In genomic region chr5:36728697-36729543, GRCh38 we compare ENCODE assay signal across 9 cellular contexts.
DNase-seq lines count a peak whose midpoint lies in the region; ATAC-seq and TF ChIP-seq lines count a peak whose summit lies in the region.
"Had no signal": no experiment of that assay in that cellular context is flagged by ENCODE, and none has a peak within 500 bp of the region (broad histone marks: within the 10 kb centered on the region; RNA-seq: fewer than 3 reads in every experiment).

No MANE protein-coding gene starts in this region.

- TF ChIP-seq CTCF in 22Rv1 (IDR thresholded peaks at IDR 0.05): peak; percentile 88
- peak; percentile 81 for TF ChIP-seq CTCF in SK-N-SH (IDR thresholded peaks at IDR 0.05)
- peak; percentile 58 to 75 (median 64) for TF ChIP-seq CTCF in esophagus muscularis mucosa (IDR thresholded peaks at IDR 0.05)
- peak; percentile 84 for TF ChIP-seq CTCF in neural progenitor cell (IDR thresholded peaks at IDR 0.05)

- WGBS in SK-N-SH (ENCODE audit: low lambda C conversion rate): 17% methylated on average over 6 of the region's 6 CpGs
- WGBS in esophagus muscularis mucosa: 36% methylated on average over 6 of the region's 6 CpGs

- H2AFZ ChIP-seq in SK-N-SH (ENCODE audit: low read depth) (no peak overlapping the region; the same call in 1 of the 2 replicates), neural progenitor cell (replicated peaks) (no peak overlapping the region)

- no peaks in the 10 kb centered on the region for H3K9me2 ChIP-seq in SK-N-SH

- peaks cover 13% of the 10 kb centered on the region for H3K4me1 Mint-ChIP-seq in neural progenitor cell

- no peaks in the 10 kb centered on the region for H3K36me3 Mint-ChIP-seq in neural progenitor cell

- peak; percentile 62 for TF ChIP-seq RAD21 in SK-N-SH (IDR thresholded peaks at IDR 0.05; ENCODE audit: low read length)

- no peak overlapping the region for H3K27ac Mint-ChIP-seq in neural progenitor cell

- no peaks in the 10 kb centered on the region for H4K20me1 ChIP-seq in SK-N-SH (ENCODE audit: insufficient read depth)
- no peaks in the 10 kb centered on the region for H4K20me1 ChIP-seq in neural progenitor cell (ENCODE audit: low read depth)

- in situ Hi-C loops in G401 (cut with HindIII; ENCODE audit: low sequenced_read_pairs): no loop called here

- H3K9me3 Mint-ChIP-seq in neural progenitor cell: no peaks in the 10 kb centered on the region

- peaks cover 13% of the 10 kb centered on the region; the same call in 1 of the 2 replicates for H3K27me3 ChIP-seq in SK-N-SH (ENCODE audit: insufficient read depth)
- no peaks in the 10 kb centered on the region for H3K27me3 ChIP-seq in esophagus muscularis mucosa
- no peaks in the 10 kb centered on the region for H3K27me3 ChIP-seq in neural progenitor cell
- no peaks in the 10 kb centered on the region; the same call in 1 of the 2 replicates for H3K27me3 ChIP-seq in MG63

- no peaks in the 10 kb centered on the region; a peak in 1 of 4 replicates for H3K4me1 ChIP-seq in SK-N-SH (ENCODE audit: control insufficient read depth in 1 of 2, insufficient read depth in 2 of 2, low read depth in 1 of 2, low read length in 1 of 2)
- H3K4me1 ChIP-seq in esophagus muscularis mucosa: peaks cover 0 to 4% (median 0%) of the 10 kb centered on the region in 4 donors
- H3K4me1 ChIP-seq in neural progenitor cell: no peaks in the 10 kb centered on the region

- H3K27ac ChIP-seq in 22Rv1: no peak overlapping the region
- H3K27ac ChIP-seq in SK-N-SH (ENCODE audit: low read depth in 2 of 2, low read length in 1 of 2): no peak overlapping the region
- H3K27ac ChIP-seq in esophagus muscularis mucosa (replicated peaks in 1 of 4): no peak overlapping the region
- no peak overlapping the region for H3K27ac ChIP-seq in neural progenitor cell
- H3K27ac ChIP-seq: epithelial cell of prostate had no signal

- TF ChIP-seq EP300 in SK-N-SH (IDR thresholded peaks at IDR 0.05; ENCODE audit: borderline replicate concordance in 1 of 2, low read depth in 1 of 2, low read length in 1 of 2) (no peak), esophagus muscularis mucosa (IDR thresholded peaks at IDR 0.05) (no peak)

- CTCF ChIA-PET in SK-N-SH (lab: Yijun Ruan, JAX): interaction anchor here (0.6 to 3.4 kb wide), 28 partner anchors 10 to 525 kb away, joined by 3 to 18 read pairs (median 4); no protein-coding TSS in a partner anchor

- H3K4me3 ChIP-seq in SK-N-SH (ENCODE audit: low read depth in 2 of 2, low read length in 1 of 2): no peak overlapping the region
- H3K4me3 ChIP-seq in esophagus muscularis mucosa: no peak overlapping the region
- no peak overlapping the region for H3K4me3 ChIP-seq in neural progenitor cell
- H3K4me3 ChIP-seq in MG63: no peak overlapping the region

- H3K9ac ChIP-seq in SK-N-SH (no peak overlapping the region), neural progenitor cell (no peak overlapping the region)

- TF ChIP-seq POLR2A in esophagus muscularis mucosa (IDR thresholded peaks at IDR 0.05; ENCODE audit: low read depth): no peak

- intact Hi-C loops in esophagus muscularis mucosa (cut with DNase I): no loop called here

- H3K79me2 ChIP-seq in SK-N-SH (ENCODE audit: insufficient read depth): no peaks in the 10 kb centered on the region
- H3K79me2 ChIP-seq in neural progenitor cell (ENCODE audit: low read depth): no peaks in the 10 kb centered on the region

- POLR2A ChIA-PET in SK-N-SH (lab: Yijun Ruan, JAX): no interaction called here

- H3K9me3 ChIP-seq in SK-N-SH (no peaks in the 10 kb centered on the region), esophagus muscularis mucosa (no peaks in the 10 kb centered on the region), neural progenitor cell (ENCODE audit: low read depth) (no peaks in the 10 kb centered on the region), MG63 (no peaks in the 10 kb centered on the region)

- peaks cover 3% of the 10 kb centered on the region for H3K27me3 Mint-ChIP-seq in neural progenitor cell (ENCODE audit: insufficient read depth, low read depth)

- no peak for ATAC-seq in HG03571 (IDR thresholded peaks at IDR 0.05; ENCODE audit: unreplicated experiment)

- no peak overlapping the region for H3K4me3 Mint-ChIP-seq in neural progenitor cell

- H3K36me3 ChIP-seq in SK-N-SH (replicated peaks in 1 of 2; ENCODE audit: control insufficient read depth in 1 of 2, insufficient read depth in 2 of 2, low read length in 1 of 2) (no peaks in the 10 kb centered on the region), esophagus muscularis mucosa (no peaks in the 10 kb centered on the region), neural progenitor cell (no peaks in the 10 kb centered on the region), MG63 (no peaks in the 10 kb centered on the region)

- peak; percentile 79 for DNase-seq in G401 (ENCODE audit: low spot score)
- peak; percentile 37 for DNase-seq in NCI-H1092 treated with DMSO at 0.1 percent for 48 hours (lab: John Stamatoyannopoulos, UW)
- DNase-seq in SK-N-SH: peak; percentile 56
- DNase-seq in esophagus muscularis mucosa (ENCODE audit: extremely low spot score): no peak
- DNase-seq in neural progenitor cell (ENCODE audit: low spot score): peak; percentile 76
- no peak for DNase-seq in MG63

- H3K4me2 ChIP-seq in SK-N-SH (no peak overlapping the region), neural progenitor cell (no peak overlapping the region)

- H3F3A ChIP-seq in SK-N-SH (replicated peaks; ENCODE audit: insufficient read depth) (no peaks in the 10 kb centered on the region), neural progenitor cell (ENCODE audit: low read depth) (no peaks in the 10 kb centered on the region)

TF ChIP-seq in SK-N-SH, 30 proteins besides CTCF, POLR2A, EP300 and RAD21:
- no peak for TF ChIP-seq JUND (IDR thresholded peaks at IDR 0.05)
- no peak for TF ChIP-seq GATA2 (CRISPR knock-in tag; IDR thresholded peaks at IDR 0.05)
- no peak for TF ChIP-seq FOXM1 (IDR thresholded peaks at IDR 0.05; ENCODE audit: low read depth)
- no peak for TF ChIP-seq TAF1 (IDR thresholded peaks at IDR 0.05; ENCODE audit: borderline replicate concordance, low read depth, low read length)
- TF ChIP-seq FOSL2 (IDR thresholded peaks at IDR 0.05; ENCODE audit: borderline replicate concordance, low read depth): peak; percentile 27; the same call in 1 of the 2 replicates
- TF ChIP-seq SMC3 (IDR thresholded peaks at IDR 0.05; ENCODE audit: low read depth, low read length): peak; percentile 33; the same call in 1 of the 2 replicates
TF ChIP-seq in SK-N-SH: peak in this region for 2.

Comparison
In these comparisons a context has a peak if more than half of its experiments do, and no peak if none do; other contexts are left out.
1. DNase-seq: peak in G401 (single experiment), NCI-H1092 treated with DMSO at 0.1 percent for 48 hours (single experiment), SK-N-SH (single experiment) and neural progenitor cell (single experiment); none in esophagus muscularis mucosa (single experiment) and MG63 (single experiment).
2. Peak in every context shown above with its lines, with median percentiles within 50 percentile points of each other: CTCF ChIP-seq.